ENCODE assay signal across 1 cellular context in genomic region chr13:44809152-44809551, GRCh38.
TF ChIP-seq lines count a peak whose summit lies in the region.

No MANE protein-coding gene starts in this region.

TF ChIP-seq in GM23338, 12 proteins besides CTCF, POLR2A, EP300 and RAD21 (continued from another document):
- no peak for TF ChIP-seq STAT1 (IDR thresholded peaks at IDR 0.05; ENCODE audit: unreplicated experiment)
- no peak for TF ChIP-seq ETS1 (IDR thresholded peaks at IDR 0.05)
